ENCODE assay signal across 11 cellular contexts in the genomic region with DNA sequence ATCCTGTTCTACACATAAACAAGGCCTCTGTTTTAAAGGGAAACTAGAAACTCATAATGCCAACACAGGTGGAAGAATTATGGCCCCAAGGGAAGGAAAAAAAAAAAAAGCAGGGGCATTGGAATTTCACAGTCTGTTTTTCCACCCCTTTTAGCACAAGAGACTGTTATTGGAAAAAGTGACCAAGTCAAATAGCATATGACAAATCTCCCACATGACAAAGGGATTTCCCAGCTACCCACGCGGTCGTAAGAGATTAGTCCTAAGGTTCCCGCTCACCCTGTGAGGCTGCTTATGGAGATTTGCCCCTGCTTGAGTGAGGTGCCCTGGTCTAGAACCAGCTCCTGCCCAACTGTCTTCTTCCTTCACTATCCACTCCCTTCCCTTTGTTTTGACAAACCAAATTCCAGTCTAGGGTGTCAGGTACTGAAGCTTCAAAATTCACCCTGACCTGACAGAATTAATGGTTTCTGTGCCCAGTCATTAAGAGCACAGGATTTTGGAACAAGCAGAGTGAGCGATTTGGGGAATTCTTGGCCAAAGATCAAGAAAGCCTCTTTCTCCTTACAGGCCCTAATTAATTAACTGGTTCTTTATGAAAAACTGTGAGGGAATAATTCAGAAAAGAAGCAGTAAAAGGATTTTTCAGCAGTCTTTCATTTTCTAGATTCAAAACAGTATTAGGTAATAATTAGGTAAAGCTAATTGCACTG.
A peak's percentile ranks its signal among the peaks of the same experiment; 100 is the strongest.
DNase-seq lines count a peak whose midpoint lies in the region; ATAC-seq, FAIRE-seq and TF ChIP-seq lines count a peak whose summit lies in the region.
"Had no signal": no experiment of that assay in that cellular context is flagged by ENCODE, and none has a peak within 500 bp of the region (broad histone marks: within the 10 kb centered on the region; RNA-seq: fewer than 3 reads in every experiment).

No MANE protein-coding gene starts in this region.

- no peak for FAIRE-seq in K562 (lab: Jason Lieb, UNC)
- FAIRE-seq: GM19239 had no signal

- no peaks in the 10 kb centered on the region for H3K36me3 Mint-ChIP-seq in nephron (ENCODE audit: low read depth)
- H3K36me3 Mint-ChIP-seq in natural killer cell treated with Interleukin-12 subunit alpha and Interleukin-12 subunit beta and Interleukin-15 and Interleukin-18, amount 100 ng/mL, for 72 hours = no peaks in the 10 kb centered on the region

- H3K4me1 ChIP-seq in K562 (replicated peaks in 1 of 2; ENCODE audit: control insufficient read depth in 2 of 2, insufficient read depth in 2 of 2, low read length in 2 of 2) (no peaks in the 10 kb centered on the region), suprapubic skin (peaks cover 12% of the 10 kb centered on the region), prostate gland (replicated peaks) (no peaks in the 10 kb centered on the region)

- H3K27me3 Mint-ChIP-seq in nephron (ENCODE audit: low read depth) = no peaks in the 10 kb centered on the region
- peaks cover 7 to 8% of the 10 kb centered on the region in 2 donors for H3K27me3 Mint-ChIP-seq in natural killer cell treated with Interleukin-12 subunit alpha and Interleukin-12 subunit beta and Interleukin-15 and Interleukin-18, amount 100 ng/mL, for 72 hours

- H3K27ac Mint-ChIP-seq in nephron = peak overlapping the region; percentile 86 to 94 (median 89)
- no peak overlapping the region for H3K27ac Mint-ChIP-seq in natural killer cell treated with Interleukin-12 subunit alpha and Interleukin-12 subunit beta and Interleukin-15 and Interleukin-18, amount 100 ng/mL, for 72 hours

- BruUV-seq in K562 (replicated peaks; lab: Mats Ljungman, UMichigan) = no TSS peak

- DNase-seq in activated T-cell treated with anti-CD3 and anti-CD28 coated beads for 24 hours (ENCODE audit: low read depth) = peak; percentile 7
- DNase-seq in activated T-cell treated with anti-CD3 and anti-CD28 coated beads for 4 hours = no peak
- no peak for DNase-seq in K562 (ENCODE audit: extremely low read depth in 1 of 4, low spot score in 3 of 4)
- no peak for DNase-seq in suprapubic skin (ENCODE audit: low spot score in 2 of 2)
- DNase-seq in natural killer cell treated with Interleukin-12 subunit alpha and Interleukin-12 subunit beta and Interleukin-15 and Interleukin-18, amount 100 ng/mL, for 72 hours (ENCODE audit: low spot score) = no peak
- no peak for DNase-seq in prostate gland (ENCODE audit: low spot score)
- DNase-seq in ACHN = no peak
- DNase-seq: activated CD4-positive, CD25-positive, alpha-beta regulatory T cell treated with anti-CD3 and anti-CD28 coated beads, Interleukin-2, amount 50 U/mL, for 72 hours had no signal

- POLR2A ChIA-PET in K562 (lab: Yijun Ruan, JAX) = no interaction called here

- TF ChIP-seq POLR2A in K562 (conservative IDR thresholded peaks at IDR 0.05) (no peak), suprapubic skin (IDR thresholded peaks at IDR 0.05) (no peak), prostate gland (IDR thresholded peaks at IDR 0.05) (no peak)

- WGBS in K562 (ENCODE audit: insufficient coverage, low coverage, missing lambda C conversion rate) = 0% methylated on average over 5 of the region's 5 CpGs
- WGBS in suprapubic skin = 51% methylated on average over 5 of the region's 5 CpGs
- 48% methylated on average over 5 of the region's 5 CpGs for WGBS in prostate gland

- no peaks in the 10 kb centered on the region for H3K9me3 Mint-ChIP-seq in nephron
- H3K9me3 Mint-ChIP-seq in natural killer cell treated with Interleukin-12 subunit alpha and Interleukin-12 subunit beta and Interleukin-15 and Interleukin-18, amount 100 ng/mL, for 72 hours = no peaks in the 10 kb centered on the region
- H3K9me3 Mint-ChIP-seq: central memory CD8-positive, alpha-beta T cell had no signal

- H3K27ac ChIP-seq in K562 (ENCODE audit: extremely low read depth, low read depth, low read length) (no peak overlapping the region), suprapubic skin (peak overlapping the region; percentile 37), prostate gland (no peak overlapping the region)

- H3K79me2 ChIP-seq in K562 (ENCODE audit: control insufficient read depth, insufficient read depth, low read length) = no peaks in the 10 kb centered on the region

- TF ChIP-seq CTCF in K562 (IDR thresholded peaks at IDR 0.05 in 2 of 3, conservative IDR thresholded peaks at IDR 0.05 in 1 of 3; ENCODE audit: insufficient read depth in 2 of 3, low read depth in 1 of 3, low read length in 3 of 3) = no peak
- TF ChIP-seq CTCF in nephron (IDR thresholded peaks at IDR 0.05; ENCODE audit: unreplicated experiment in 3 of 3) = no peak
- TF ChIP-seq CTCF in suprapubic skin (IDR thresholded peaks at IDR 0.05) = no peak
- no peak for TF ChIP-seq CTCF in prostate gland (IDR thresholded peaks at IDR 0.05)

- peaks cover 44% of the 10 kb centered on the region for H3K4me1 Mint-ChIP-seq in nephron
- H3K4me1 Mint-ChIP-seq in natural killer cell treated with Interleukin-12 subunit alpha and Interleukin-12 subunit beta and Interleukin-15 and Interleukin-18, amount 100 ng/mL, for 72 hours (ENCODE audit: low read depth in 2 of 2) = no peaks in the 10 kb centered on the region
- H3K4me1 Mint-ChIP-seq: central memory CD8-positive, alpha-beta T cell had no signal

- no peak overlapping the region for H3K4me3 Mint-ChIP-seq in nephron
- H3K4me3 Mint-ChIP-seq in natural killer cell treated with Interleukin-12 subunit alpha and Interleukin-12 subunit beta and Interleukin-15 and Interleukin-18, amount 100 ng/mL, for 72 hours = no peak overlapping the region
- H3K4me3 Mint-ChIP-seq: central memory CD8-positive, alpha-beta T cell had no signal

- TF ChIP-seq RAD21 in K562 (CRISPR knock-in tag; conservative IDR thresholded peaks at IDR 0.05 in 1 of 2, IDR thresholded peaks at IDR 0.05 in 1 of 2) = no peak

- intact Hi-C loops in K562 (cut with micrococcal nuclease) = no loop called here
- intact Hi-C loops in prostate gland (cut with DNase I) = no loop called here

- H3K9ac ChIP-seq in K562 (ENCODE audit: insufficient read depth in 1 of 2, low read depth in 2 of 2, low read length in 2 of 2) = no peak overlapping the region

- H4K20me1 ChIP-seq in K562 (replicated peaks; ENCODE audit: control insufficient read depth, insufficient read depth, low read length) = no peaks in the 10 kb centered on the region

- no peak overlapping the region for H3K4me2 ChIP-seq in K562 (ENCODE audit: insufficient read depth, low read length)

- no peak overlapping the region for H2AFZ ChIP-seq in K562 (ENCODE audit: low read depth, low read length)

- no peak for ATAC-seq in K562
- no peak for ATAC-seq in natural killer cell treated with Interleukin-12 subunit alpha and Interleukin-12 subunit beta and Interleukin-15 and Interleukin-18, amount 100 ng/mL, for 72 hours

- H3K27me3 ChIP-seq in K562 (ENCODE audit: control insufficient read depth in 2 of 2, insufficient read depth in 2 of 2, low read length in 2 of 2) = peaks cover 3 to 12% of the 10 kb centered on the region in 2 experiments; a peak in 2 of 5 replicates
- H3K27me3 ChIP-seq in suprapubic skin = no peaks in the 10 kb centered on the region
- no peaks in the 10 kb centered on the region for H3K27me3 ChIP-seq in prostate gland (replicated peaks; ENCODE audit: insufficient read depth)

- H3K9me3 ChIP-seq in K562 (replicated peaks; ENCODE audit: control insufficient read depth, insufficient read depth, low read depth, low read length) (no peaks in the 10 kb centered on the region), suprapubic skin (no peaks in the 10 kb centered on the region), prostate gland (no peaks in the 10 kb centered on the region)

- H3K4me3 ChIP-seq in K562 (no peak overlapping the region), suprapubic skin (no peak overlapping the region), prostate gland (no peak overlapping the region)

- TF ChIP-seq EP300 in K562 (IDR thresholded peaks at IDR 0.05; ENCODE audit: low read length) (no peak), suprapubic skin (IDR thresholded peaks at IDR 0.05) (no peak)

- CTCF ChIA-PET in K562 (lab: Yijun Ruan, JAX; ENCODE audit: low intra/inter-chr PET ratio) = no interaction called here

- H3K36me3 ChIP-seq in K562 (ENCODE audit: control insufficient read depth, insufficient read depth, low read length) (no peaks in the 10 kb centered on the region), suprapubic skin (no peaks in the 10 kb centered on the region), prostate gland (no peaks in the 10 kb centered on the region)

- H3K9me1 ChIP-seq in K562 (ENCODE audit: control insufficient read depth, insufficient read depth, low read length) = no peaks in the 10 kb centered on the region

- in situ Hi-C loops in K562 (cut with MboI) = no loop called here
- in situ Hi-C loops in ACHN (cut with HindIII; ENCODE audit: low pct_ligation_motif_present, low pct_unique_long_range_greater_than_20kb, low sequenced_read_pairs) = no loop called here

TF ChIP-seq in K562, 482 proteins besides CTCF, POLR2A, EP300 and RAD21:
- TF ChIP-seq FOSL1 (tag; conservative IDR thresholded peaks at IDR 0.05) = peak; percentile 30; the same call in 1 of the 2 replicates
- TF ChIP-seq KDM4B (IDR thresholded peaks at IDR 0.05; ENCODE audit: borderline replicate concordance in 2 of 2, low read depth in 1 of 2) = no peak
- TF ChIP-seq, protein P1, sequence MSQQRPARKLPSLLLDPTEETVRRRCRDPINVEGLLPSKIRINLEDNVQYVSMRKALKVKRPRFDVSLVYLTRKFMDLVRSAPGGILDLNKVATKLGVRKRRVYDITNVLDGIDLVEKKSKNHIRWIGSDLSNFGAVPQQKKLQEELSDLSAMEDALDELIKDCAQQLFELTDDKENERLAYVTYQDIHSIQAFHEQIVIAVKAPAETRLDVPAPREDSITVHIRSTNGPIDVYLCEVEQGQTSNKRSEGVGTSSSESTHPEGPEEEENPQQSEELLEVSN (IDR thresholded peaks at IDR 0.05; ENCODE audit: borderline replicate concordance in 1 of 2, extremely low read depth in 1 of 2, insufficient read depth in 1 of 2, insufficient read length in 1 of 2, low read depth in 1 of 2, low read length in 1 of 2, poor library complexity in 1 of 2, severe bottlenecking in 1 of 2) = peak in 1 of 2 experiments; percentile 23

Comparison
In these comparisons a context has a peak if more than half of its experiments do, and no peak if none do; other contexts are left out.
1. H3K27ac Mint-ChIP-seq: peak in nephron (3 of 3); none in natural killer cell treated with Interleukin-12 subunit alpha and Interleukin-12 subunit beta and Interleukin-15 and Interleukin-18, amount 100 ng/mL, for 72 hours (0 of 2).